Comparison of ENCODE assay signal across 8 cellular contexts in the genomic region with DNA sequence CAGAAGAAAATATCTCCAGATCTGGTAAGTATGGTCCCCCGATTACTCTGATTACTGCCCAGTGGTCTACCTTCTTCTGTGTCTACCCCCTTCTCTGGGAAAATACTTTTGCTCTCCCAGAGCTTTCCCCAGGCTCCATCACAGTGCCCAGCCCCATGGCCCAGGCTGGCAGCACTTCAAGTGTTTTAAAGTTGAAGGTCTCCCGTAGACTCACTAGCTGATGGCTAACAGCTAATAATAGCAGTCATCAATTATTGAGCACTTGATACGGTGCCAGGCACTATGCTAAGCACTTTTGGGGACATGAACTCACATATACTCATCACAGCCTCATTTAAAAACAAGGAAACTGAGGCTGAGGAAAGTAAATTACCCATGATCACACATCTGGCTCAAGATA. TPM values are rescaled to one million over a fixed set of nuclear protein-coding genes. Genes with fewer than 3 reads are reported as not detected.
DNase-seq lines count a peak whose midpoint lies in the region; ATAC-seq lines count a peak whose summit lies in the region.

No MANE protein-coding gene starts in this region.

- H3K9me3 Mint-ChIP-seq in activated T-helper 2 cell treated with anti-CD3 and anti-CD28 coated beads, Interferon-gamma antibody, Interleukin-2, Interleukin-4, amounts not matched to agents 10 μg/mL and 5 μg/mL and 100 μg/mL, durations not matched to agents 14 hours and 24 hours and 36 hours = no peaks in the 10 kb centered on the region
- H3K9me3 Mint-ChIP-seq in stimulated activated effector memory CD8-positive, alpha-beta T cell treated with anti-CD3 and anti-CD28 coated beads, Interleukin-12 subunit alpha, Interleukin-12 subunit beta, amount 100 ng/mL, for 72 hours = no peaks in the 10 kb centered on the region

- peaks cover 57% of the 10 kb centered on the region for H3K4me1 Mint-ChIP-seq in activated T-helper 2 cell treated with anti-CD3 and anti-CD28 coated beads, Interferon-gamma antibody, Interleukin-2, Interleukin-4, amounts not matched to agents 10 μg/mL and 5 μg/mL and 100 μg/mL, durations not matched to agents 14 hours and 24 hours and 36 hours (ENCODE audit: low read depth)
- H3K4me1 Mint-ChIP-seq in stimulated activated effector memory CD8-positive, alpha-beta T cell treated with anti-CD3 and anti-CD28 coated beads, Interleukin-12 subunit alpha, Interleukin-12 subunit beta, amount 100 ng/mL, for 72 hours = peaks cover 66% of the 10 kb centered on the region

- peak; percentile 62 for ATAC-seq in left ventricle myocardium superior
- no peak for ATAC-seq in stimulated activated effector memory CD8-positive, alpha-beta T cell treated with anti-CD3 and anti-CD28 coated beads, Interleukin-12 subunit alpha, Interleukin-12 subunit beta, amount 100 ng/mL, for 72 hours

- H3K4me3 Mint-ChIP-seq in activated T-helper 2 cell treated with anti-CD3 and anti-CD28 coated beads, Interferon-gamma antibody, Interleukin-2, Interleukin-4, amounts not matched to agents 10 μg/mL and 5 μg/mL and 100 μg/mL, durations not matched to agents 14 hours and 24 hours and 36 hours (ENCODE audit: low read depth) = no peak overlapping the region
- peak overlapping the region; percentile 37 for H3K4me3 Mint-ChIP-seq in stimulated activated effector memory CD8-positive, alpha-beta T cell treated with anti-CD3 and anti-CD28 coated beads, Interleukin-12 subunit alpha, Interleukin-12 subunit beta, amount 100 ng/mL, for 72 hours

- H3K27me3 Mint-ChIP-seq in activated T-helper 2 cell treated with anti-CD3 and anti-CD28 coated beads, Interferon-gamma antibody, Interleukin-2, Interleukin-4, amounts not matched to agents 10 μg/mL and 5 μg/mL and 100 μg/mL, durations not matched to agents 14 hours and 24 hours and 36 hours (ENCODE audit: low read depth) = no peaks in the 10 kb centered on the region

- in situ Hi-C loops in G401 (cut with HindIII; ENCODE audit: low sequenced_read_pairs) = no loop called here

- peaks cover 63% of the 10 kb centered on the region for H3K36me3 Mint-ChIP-seq in activated T-helper 2 cell treated with anti-CD3 and anti-CD28 coated beads, Interferon-gamma antibody, Interleukin-2, Interleukin-4, amounts not matched to agents 10 μg/mL and 5 μg/mL and 100 μg/mL, durations not matched to agents 14 hours and 24 hours and 36 hours (ENCODE audit: low read depth)
- H3K36me3 Mint-ChIP-seq in stimulated activated effector memory CD8-positive, alpha-beta T cell treated with anti-CD3 and anti-CD28 coated beads, Interleukin-12 subunit alpha, Interleukin-12 subunit beta, amount 100 ng/mL, for 72 hours = peaks cover 22% of the 10 kb centered on the region

- DNase-seq in NCI-H524 (lab: John Stamatoyannopoulos, UW) (peak; percentile 59 to 62), NCI-H524 treated with DMSO at 0.1 percent for 48 hours (lab: John Stamatoyannopoulos, UW) (no peak), left ventricle myocardium superior (peak; percentile 49), NCI-H2107 treated with DMSO at 0.1 percent for 48 hours (lab: John Stamatoyannopoulos, UW; ENCODE audit: unreplicated experiment) (no peak), G401 (ENCODE audit: low spot score) (no peak), LoVo (ENCODE audit: low spot score) (no peak)
- DNase-seq in activated T-helper 2 cell treated with anti-CD3 and anti-CD28 coated beads, Interferon-gamma antibody, Interleukin-2, Interleukin-4, amounts not matched to agents 10 μg/mL and 5 μg/mL and 100 μg/mL, durations not matched to agents 14 hours and 24 hours and 36 hours (ENCODE audit: low spot score) = no peak
- no peak for DNase-seq in stimulated activated effector memory CD8-positive, alpha-beta T cell treated with anti-CD3 and anti-CD28 coated beads, Interleukin-12 subunit alpha, Interleukin-12 subunit beta, amount 100 ng/mL, for 72 hours (ENCODE audit: low spot score in 2 of 2)

- H3K27ac Mint-ChIP-seq in activated T-helper 2 cell treated with anti-CD3 and anti-CD28 coated beads, Interferon-gamma antibody, Interleukin-2, Interleukin-4, amounts not matched to agents 10 μg/mL and 5 μg/mL and 100 μg/mL, durations not matched to agents 14 hours and 24 hours and 36 hours = peak overlapping the region; percentile 69
- H3K27ac Mint-ChIP-seq in stimulated activated effector memory CD8-positive, alpha-beta T cell treated with anti-CD3 and anti-CD28 coated beads, Interleukin-12 subunit alpha, Interleukin-12 subunit beta, amount 100 ng/mL, for 72 hours = peak overlapping the region; percentile 96

- intact Hi-C loops in activated T-helper 2 cell treated with anti-CD3 and anti-CD28 coated beads, Interferon-gamma antibody, Interleukin-2, Interleukin-4, amounts not matched to agents 10 μg/mL and 5 μg/mL and 100 μg/mL, durations not matched to agents 14 hours and 24 hours and 36 hours (cut with micrococcal nuclease) = no loop called here
- intact Hi-C loops in left ventricle myocardium superior (cut with micrococcal nuclease) = no loop called here

RNA-seq across cellular contexts. Expression of a gene that starts 33.4 kb away (rescaled TPM):
- total RNA-seq in activated T-helper 2 cell treated with anti-CD3 and anti-CD28 coated beads, Interferon-gamma antibody, Interleukin-2, Interleukin-4, amounts not matched to agents 10 μg/mL and 5 μg/mL and 100 μg/mL, durations not matched to agents 14 hours and 24 hours and 36 hours = 17.4 and 19.2 TPM in 2 replicates
- 16.5 TPM for total RNA-seq in left ventricle myocardium superior
- total RNA-seq in G401 (2014; rRNA removed; shearing (Covaris generic)) = 3.4 and 8.6 TPM in 2 replicates

RNA-seq across cellular contexts. Expression of a gene that starts 33.8 kb away (rescaled TPM):
- total RNA-seq in activated T-helper 2 cell treated with anti-CD3 and anti-CD28 coated beads, Interferon-gamma antibody, Interleukin-2, Interleukin-4, amounts not matched to agents 10 μg/mL and 5 μg/mL and 100 μg/mL, durations not matched to agents 14 hours and 24 hours and 36 hours = 30.5 and 34.7 TPM in 2 replicates
- total RNA-seq in left ventricle myocardium superior = 71.5 TPM
- 59.0 and 88.5 TPM in 2 replicates for total RNA-seq in G401 (2014; rRNA removed; shearing (Covaris generic))

Comparison
In these comparisons a context has a peak if more than half of its experiments do, and no peak if none do; other contexts are left out.
1. DNase-seq: peak in NCI-H524 (2 of 2) and left ventricle myocardium superior (single experiment); none in NCI-H524 treated with DMSO at 0.1 percent for 48 hours (single experiment), activated T-helper 2 cell treated with anti-CD3 and anti-CD28 coated beads, Interferon-gamma antibody, Interleukin-2, Interleukin-4, amounts not matched to agents 10 μg/mL and 5 μg/mL and 100 μg/mL, durations not matched to agents 14 hours and 24 hours and 36 hours (single experiment), stimulated activated effector memory CD8-positive, alpha-beta T cell treated with anti-CD3 and anti-CD28 coated beads, Interleukin-12 subunit alpha, Interleukin-12 subunit beta, amount 100 ng/mL, for 72 hours (0 of 2), NCI-H2107 treated with DMSO at 0.1 percent for 48 hours (single experiment), G401 (single experiment) and LoVo (single experiment).